In the genomic region with DNA sequence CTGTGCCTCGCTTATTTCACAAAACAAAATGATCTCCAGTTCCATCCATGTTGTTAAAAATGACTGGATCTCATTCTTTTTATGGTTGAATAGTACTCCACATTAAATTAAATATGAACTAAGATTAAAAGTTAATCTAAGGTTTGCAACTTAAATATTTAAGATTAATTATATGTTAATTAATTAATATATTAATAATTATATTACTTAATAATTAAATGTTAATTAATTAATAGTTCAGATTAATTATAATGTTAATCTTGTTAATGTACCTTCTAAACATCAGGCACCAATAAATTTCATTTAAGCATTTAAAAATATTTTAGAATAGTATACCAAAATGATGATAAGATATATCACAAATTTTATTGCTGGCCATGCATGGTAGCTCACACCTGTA, we compare ENCODE assay signal across 21 cellular contexts.
DNase-seq lines count a peak whose midpoint lies in the region; ATAC-seq, FAIRE-seq and TF ChIP-seq lines count a peak whose summit lies in the region.
"Had no signal": no experiment of that assay in that cellular context is flagged by ENCODE, and none has a peak within 500 bp of the region (broad histone marks: within the 10 kb centered on the region; RNA-seq: fewer than 3 reads in every experiment).

No MANE protein-coding gene starts in this region.

- no peaks in the 10 kb centered on the region for H3K27me3 ChIP-seq in stomach
- no peaks in the 10 kb centered on the region for H3K27me3 ChIP-seq in vagina

- TF ChIP-seq POLR2A in stomach (IDR thresholded peaks at IDR 0.05), result no peak
- TF ChIP-seq POLR2A in vagina (IDR thresholded peaks at IDR 0.05), result no peak

- CTCF ChIA-PET in WTC11 (lab: Charles Lee), result no interaction called here

- intact Hi-C loops in kidney (cut with DNase I) (no loop called here), stomach (cut with DNase I; ENCODE audit: low total_unique reads) (no loop called here), vagina (cut with DNase I) (no loop called here)

- H3K9me3 ChIP-seq in kidney (ENCODE audit: control insufficient read depth in 1 of 2, low read length in 2 of 2) (no peaks in the 10 kb centered on the region), stomach (no peaks in the 10 kb centered on the region), vagina (no peaks in the 10 kb centered on the region)
- H3K9me3 ChIP-seq: Caco-2, HAP-1 had no signal

- H3K4me3 ChIP-seq in kidney (ENCODE audit: low read length in 2 of 2), result no peak overlapping the region
- H3K4me3 ChIP-seq in stomach, result no peak overlapping the region
- no peak overlapping the region for H3K4me3 ChIP-seq in vagina
- H3K4me3 ChIP-seq: HAP-1 had no signal

- no peak for ATAC-seq in WTC11
- ATAC-seq: CD8-positive, alpha-beta T cell had no signal

- no peak overlapping the region for H3K27ac Mint-ChIP-seq in WTC11
- H3K27ac Mint-ChIP-seq: CD4-positive, CD25-positive, alpha-beta regulatory T cell; CD8-positive, alpha-beta T cell; HFFc6 had no signal

- peaks cover 15% of the 10 kb centered on the region for H3K4me1 Mint-ChIP-seq in WTC11
- H3K4me1 Mint-ChIP-seq: CD4-positive, CD25-positive, alpha-beta regulatory T cell had no signal

- WGBS in stomach, 5 donors, result 75 to 86% (median 85%) methylated on average over 1 of the region's 1 CpG

- H3K36me3 ChIP-seq in kidney (ENCODE audit: control insufficient read depth in 1 of 2, insufficient read depth in 2 of 2, low read length in 2 of 2) (no peaks in the 10 kb centered on the region), stomach (no peaks in the 10 kb centered on the region), vagina (no peaks in the 10 kb centered on the region)
- H3K36me3 ChIP-seq: HAP-1 had no signal

- TF ChIP-seq EP300 in stomach (IDR thresholded peaks at IDR 0.05), result no peak

- H3K4me1 ChIP-seq in kidney (ENCODE audit: control insufficient read depth in 1 of 2, insufficient read depth in 1 of 2, low read depth in 1 of 2, low read length in 2 of 2) (no peaks in the 10 kb centered on the region), stomach (no peaks in the 10 kb centered on the region), vagina (no peaks in the 10 kb centered on the region)
- H3K4me1 ChIP-seq: Caco-2 had no signal

- POLR2A ChIA-PET in WTC11 (lab: Charles Lee), result no interaction called here

- FAIRE-seq in G401.6 (lab: Jason Lieb, UNC) (peak; percentile 72), kidney (lab: Jason Lieb, UNC) (peak; percentile 62)
- FAIRE-seq: GM12891, GM18507, H54 had no signal

- H3K9me3 Mint-ChIP-seq in WTC11, result no peaks in the 10 kb centered on the region

- H3K4me3 Mint-ChIP-seq in WTC11, result no peak overlapping the region
- H3K4me3 Mint-ChIP-seq: CD4-positive, CD25-positive, alpha-beta regulatory T cell; CD8-positive, alpha-beta T cell; HFFc6 had no signal

- H3K36me3 Mint-ChIP-seq in WTC11, result no peaks in the 10 kb centered on the region
- H3K36me3 Mint-ChIP-seq: CD4-positive, CD25-positive, alpha-beta regulatory T cell; CD8-positive, alpha-beta T cell had no signal

- H3K9ac ChIP-seq in kidney (ENCODE audit: low read length in 2 of 2), result no peak overlapping the region

- no peaks in the 10 kb centered on the region for H3K27me3 Mint-ChIP-seq in WTC11 (ENCODE audit: low read depth)
- H3K27me3 Mint-ChIP-seq: CD4-positive, CD25-positive, alpha-beta regulatory T cell had no signal

- DNase-seq in WTC11 (ENCODE audit: low spot score), result no peak
- DNase-seq in kidney, result no peak
- DNase-seq in C1 segment of cervical spinal cord (lab: John Stamatoyannopoulos, UW), result no peak
- DNase-seq in stomach, result no peak
- DNase-seq in SKM-1 treated with dmso at 0.1 percent for 144 hours (lab: John Stamatoyannopoulos, UW; ENCODE audit: unreplicated experiment), result no peak
- DNase-seq in vagina (ENCODE audit: extremely low spot score in 2 of 2), result no peak
- DNase-seq: 8988T; Caco-2; CD4-positive, CD25-positive, alpha-beta regulatory T cell; CD8-positive, alpha-beta T cell; DMS79; EL; GF-D8; GOT3; HFFc6 had no signal

- H3K27ac ChIP-seq in kidney (ENCODE audit: low read depth in 2 of 2, low read length in 2 of 2), result no peak overlapping the region
- no peak overlapping the region for H3K27ac ChIP-seq in stomach
- no peak overlapping the region for H3K27ac ChIP-seq in vagina
- H3K27ac ChIP-seq: C4-2B had no signal

- TF ChIP-seq CTCF in WTC11 (IDR thresholded peaks at IDR 0.05), result no peak
- TF ChIP-seq CTCF in kidney (IDR thresholded peaks at IDR 0.05; ENCODE audit: borderline replicate concordance, extremely low read depth, insufficient read depth), result no peak
- no peak for TF ChIP-seq CTCF in stomach (IDR thresholded peaks at IDR 0.05)
- no peak for TF ChIP-seq CTCF in vagina (IDR thresholded peaks at IDR 0.05)

TF ChIP-seq in WTC11, 78 proteins besides CTCF, POLR2A, EP300 and RAD21:
- no peak for TF ChIP-seq TCF7 (CRISPR knock-in tag; IDR thresholded peaks at IDR 0.05; ENCODE audit: low read depth)
- TF ChIP-seq HMGA2 (CRISPR knock-in tag; IDR thresholded peaks at IDR 0.05), result peak; percentile 91
